8 cellular contexts compared by ENCODE assay signal in genomic region chr13:44243198-44243852, GRCh38.
DNase-seq lines count a peak whose midpoint lies in the region; TF ChIP-seq lines count a peak whose summit lies in the region.

No MANE protein-coding gene starts in this region.

- H4K91ac ChIP-seq in H9 (ENCODE audit: insufficient read length, low read depth, low read length): no peak overlapping the region

- no peak overlapping the region for H2BK5ac ChIP-seq in H9 (ENCODE audit: insufficient read length, low read length)

- H3T11ph ChIP-seq in H9 (ENCODE audit: low read length): no peak overlapping the region

- no peak overlapping the region for H3K14ac ChIP-seq in H9 (ENCODE audit: insufficient read depth, low read length)

- no peaks in the 10 kb centered on the region for H3K23me2 ChIP-seq in H9 (ENCODE audit: insufficient read length, low read depth, low read length, poor library complexity, severe bottlenecking)

- no peak overlapping the region for H3K23ac ChIP-seq in H9 (ENCODE audit: insufficient read length, low read depth, low read length)

- H3K27ac Mint-ChIP-seq in H9: no peak overlapping the region
- H3K27ac Mint-ChIP-seq in glutamatergic neuron (ENCODE audit: unreplicated experiment): no peak overlapping the region

- H3F3A ChIP-seq in DOHH2 (ENCODE audit: control insufficient read depth, insufficient read depth): no peaks in the 10 kb centered on the region

- peak overlapping the region; percentile 64 for H3K4me2 ChIP-seq in DOHH2 (ENCODE audit: low read length)
- no peak overlapping the region for H3K4me2 ChIP-seq in H9 (ENCODE audit: insufficient read depth, insufficient read length, low read length)

- H3K9me3 ChIP-seq in DOHH2 (ENCODE audit: control insufficient read depth, insufficient read depth, low read length): no peaks in the 10 kb centered on the region
- no peaks in the 10 kb centered on the region for H3K9me3 ChIP-seq in H9 (ENCODE audit: control insufficient read depth, low read depth, low read length)

- H3K4ac ChIP-seq in H9 (ENCODE audit: low read depth, low read length): no peak overlapping the region

- peaks cover 10% of the 10 kb centered on the region for H3K36me3 ChIP-seq in DOHH2 (ENCODE audit: control insufficient read depth, low read length)

- no peak overlapping the region for H3K56ac ChIP-seq in H9 (ENCODE audit: insufficient read length, low read depth, low read length)

- whole genome bisulfite sequencing in H9 (ENCODE audit: extremely low coverage, insufficient read length, low lambda C conversion rate): no CpG with 5 or more reads among the region's 11 CpGs

- peak overlapping the region; percentile 50 for H3K4me3 ChIP-seq in DOHH2 (ENCODE audit: low read length)

- H3K4me1 Mint-ChIP-seq in H9: peaks cover 0 to 10% of the 10 kb centered on the region in 2 experiments; a peak in 2 of 4 replicates
- H3K4me1 Mint-ChIP-seq in glutamatergic neuron (ENCODE audit: low read depth, unreplicated experiment): peaks cover 6% of the 10 kb centered on the region

- H2BK120ac ChIP-seq in H9 (ENCODE audit: low read depth, low read length, poor library complexity, severe bottlenecking): no peak overlapping the region

- H3K4me3 Mint-ChIP-seq in H9 (no peak overlapping the region), glutamatergic neuron (ENCODE audit: unreplicated experiment) (no peak overlapping the region)

- no peaks in the 10 kb centered on the region for H4K20me1 ChIP-seq in DOHH2 (ENCODE audit: control insufficient read depth, insufficient read depth, low read depth, low read length)
- H4K20me1 ChIP-seq in H9 (ENCODE audit: control insufficient read depth, insufficient read depth, insufficient read length): no peaks in the 10 kb centered on the region

- H2AK5ac ChIP-seq in H9 (ENCODE audit: insufficient read length, low read length): no peak overlapping the region

- H4K5ac ChIP-seq in H9 (ENCODE audit: insufficient read length, low read depth, low read length): no peak overlapping the region

- H3K27me3 ChIP-seq in DOHH2 (ENCODE audit: control insufficient read depth, low read length) (no peaks in the 10 kb centered on the region), H9 (ENCODE audit: insufficient read depth, low read length) (no peaks in the 10 kb centered on the region)

- no peaks in the 10 kb centered on the region for H3K9me2 ChIP-seq in DOHH2 (replicated peaks; ENCODE audit: control insufficient read depth, low read length)

- no peak overlapping the region for H2BK15ac ChIP-seq in H9 (ENCODE audit: low read depth, low read length)

- H3K79me1 ChIP-seq in H9 (ENCODE audit: insufficient read depth, low read depth, low read length, poor library complexity, severe bottlenecking): no peaks in the 10 kb centered on the region

- no peak overlapping the region for H2BK12ac ChIP-seq in H9 (ENCODE audit: insufficient read length, low read depth, low read length)

- no peak overlapping the region for H2BK20ac ChIP-seq in H9 (ENCODE audit: low read depth, low read length, poor library complexity, severe bottlenecking)

- H3K9me3 Mint-ChIP-seq in H9 (no peaks in the 10 kb centered on the region), glutamatergic neuron (ENCODE audit: unreplicated experiment) (peaks cover 5% of the 10 kb centered on the region)

- DNase-seq in H9 (peak; percentile 82), OCI-M1 (lab: John Stamatoyannopoulos, UW) (peak; percentile 87), dermis blood vessel endothelial cell (peak; percentile 98), midbrain (lab: John Stamatoyannopoulos, UW) (peak; percentile 78), NCI-H2227 (lab: John Stamatoyannopoulos, UW; ENCODE audit: unreplicated experiment) (no peak), glutamatergic neuron (no peak)
- DNase-seq in activated CD4-positive, CD25-positive, alpha-beta regulatory T cell (lab: John Stamatoyannopoulos, UW): no peak

- H3K36me3 Mint-ChIP-seq in H9 (ENCODE audit: insufficient read depth in 1 of 3, low read depth in 3 of 3) (no peaks in the 10 kb centered on the region), glutamatergic neuron (ENCODE audit: unreplicated experiment) (no peaks in the 10 kb centered on the region)

- H3K18ac ChIP-seq in H9 (ENCODE audit: insufficient read length, low read depth, low read length): no peak overlapping the region

- no peak overlapping the region for H3K9ac ChIP-seq in H9 (ENCODE audit: extremely low read depth, insufficient read length, low read length)

- H3K27ac ChIP-seq in DOHH2 (ENCODE audit: low read depth, low read length) (peak overlapping the region; percentile 69), H9 (ENCODE audit: insufficient read length, low read depth, low read length) (no peak overlapping the region)

- peaks cover 68% of the 10 kb centered on the region for H3K4me1 ChIP-seq in DOHH2 (ENCODE audit: control insufficient read depth, low read length)
- H3K4me1 ChIP-seq in H9 (ENCODE audit: insufficient read depth, low read length): no peaks in the 10 kb centered on the region

- no peaks in the 10 kb centered on the region for H3K79me2 ChIP-seq in DOHH2 (ENCODE audit: control insufficient read depth, low read length)
- H3K79me2 ChIP-seq in H9 (ENCODE audit: insufficient read depth, low read length): no peaks in the 10 kb centered on the region

- no peak overlapping the region for H2AFZ ChIP-seq in H9 (ENCODE audit: low read length)

- TF ChIP-seq CTCF in DOHH2 (IDR thresholded peaks at IDR 0.05; ENCODE audit: low read depth, low read length, poor library complexity, severe bottlenecking) (peak; percentile 73), H9 (conservative IDR thresholded peaks at IDR 0.05) (peak; percentile 79), glutamatergic neuron (IDR thresholded peaks at IDR 0.05; ENCODE audit: partially characterized antibody, unreplicated experiment) (no peak)

- H4K8ac ChIP-seq in H9 (replicated peaks; ENCODE audit: insufficient read length, low read depth, low read length): no peak overlapping the region

- H3K27me3 Mint-ChIP-seq in H9 (ENCODE audit: low read depth) (no peaks in the 10 kb centered on the region), glutamatergic neuron (ENCODE audit: unreplicated experiment) (peaks cover 3% of the 10 kb centered on the region)

Comparison
In these comparisons a context has a peak if more than half of its experiments do, and no peak if none do; other contexts are left out.
1. DNase-seq: peak in H9 (single experiment), OCI-M1 (single experiment), dermis blood vessel endothelial cell (single experiment) and midbrain (single experiment); none in NCI-H2227 (single experiment), activated CD4-positive, CD25-positive, alpha-beta regulatory T cell (0 of 4) and glutamatergic neuron (single experiment).